30 cellular contexts compared by ENCODE assay signal in genomic region chr2:25307949-25308557, GRCh38. TPM values are rescaled to one million over a fixed set of nuclear protein-coding genes. Genes with fewer than 3 reads are reported as not detected.
DNase-seq lines count a peak whose midpoint lies in the region; ATAC-seq, FAIRE-seq and TF ChIP-seq lines count a peak whose summit lies in the region.
"Had no signal": no experiment of that assay in that cellular context is flagged by ENCODE, and none has a peak within 500 bp of the region (broad histone marks: within the 10 kb centered on the region; RNA-seq: fewer than 3 reads in every experiment).

No MANE protein-coding gene starts in this region.

- 88% methylated on average over 7 of the region's 7 CpGs for WGBS in lower leg skin, 2 donors

- no peaks in the 10 kb centered on the region for H3K27me3 Mint-ChIP-seq in brain
- no peaks in the 10 kb centered on the region for H3K27me3 Mint-ChIP-seq in naive thymus-derived CD8-positive, alpha-beta T cell
- H3K27me3 Mint-ChIP-seq: activated CD4-positive, alpha-beta T cell treated with anti-CD3 and anti-CD28 coated beads for 36 hours; memory B cell; type B pancreatic cell had no signal

- POLR2A ChIA-PET in naive thymus-derived CD8-positive, alpha-beta T cell (lab: Charles Lee), result interaction anchor here (0.7 to 9.7 kb wide), 11 partner anchors 13 to 67 kb away, joined by 3 to 83 read pairs (median 11); no protein-coding TSS in a partner anchor

- no peak overlapping the region for H3K27ac ChIP-seq in BLaER1 treated with 17β-estradiol and CSF1 and Interleukin-3, amounts not matched to agents 10 nM and 100 nM
- H3K27ac ChIP-seq: breast epithelium, coronary artery, esophagus muscularis mucosa, foreskin keratinocyte, GM23248, hepatocyte, PC-9 had no signal

- H3K4me1 Mint-ChIP-seq in brain, result peaks cover 96% of the 10 kb centered on the region
- peaks cover 49 to 92% (median 86%) of the 10 kb centered on the region in 4 donors for H3K4me1 Mint-ChIP-seq in naive thymus-derived CD8-positive, alpha-beta T cell

- no peaks in the 10 kb centered on the region for H3K9me3 Mint-ChIP-seq in brain
- no peaks in the 10 kb centered on the region for H3K9me3 Mint-ChIP-seq in naive thymus-derived CD8-positive, alpha-beta T cell
- H3K9me3 Mint-ChIP-seq: CD14-positive monocyte, endodermal cell, memory B cell, type B pancreatic cell had no signal

- ATAC-seq in naive thymus-derived CD8-positive, alpha-beta T cell, result no peak
- ATAC-seq: activated CD4-positive, alpha-beta T cell treated with anti-CD3 and anti-CD28 coated beads for 36 hours; foreskin keratinocyte; GM12878; Right ventricle myocardium inferior had no signal

- H3K4me3 Mint-ChIP-seq in brain, result no peak overlapping the region
- peak overlapping the region in 5 of 10 donors; percentile 10 to 67 (median 56) for H3K4me3 Mint-ChIP-seq in naive thymus-derived CD8-positive, alpha-beta T cell
- H3K4me3 Mint-ChIP-seq: activated CD4-positive, alpha-beta T cell treated with anti-CD3 and anti-CD28 coated beads for 36 hours; endodermal cell; memory B cell; type B pancreatic cell had no signal

- peak; percentile 61 for FAIRE-seq in GM12891 (lab: Jason Lieb, UNC)
- FAIRE-seq: GM12878, small intestine had no signal

- no peak for TF ChIP-seq POLR2A in GM12891 (IDR thresholded peaks at IDR 0.05; ENCODE audit: low read depth, low read length)
- no peak for TF ChIP-seq POLR2A in lower leg skin (IDR thresholded peaks at IDR 0.05)

- H3K36me3 ChIP-seq in BLaER1 treated with 17β-estradiol and CSF1 and Interleukin-3, amounts not matched to agents 10 nM and 100 nM, result peaks cover 9 to 46% (median 36%) of the 10 kb centered on the region in 11 experiments; a peak in 21 of 22 replicates
- no peaks in the 10 kb centered on the region; the same call in 1 of the 2 replicates for H3K36me3 ChIP-seq in H7 (replicated peaks; ENCODE audit: control insufficient read depth, insufficient read depth, low read length)
- H3K36me3 ChIP-seq: breast epithelium had no signal

- peaks cover 17% of the 10 kb centered on the region for H3K36me3 Mint-ChIP-seq in brain
- peaks cover 0 to 62% (median 0%) of the 10 kb centered on the region in 3 donors for H3K36me3 Mint-ChIP-seq in naive thymus-derived CD8-positive, alpha-beta T cell
- H3K36me3 Mint-ChIP-seq: memory B cell had no signal

- DNase-seq in GM12891 (ENCODE audit: insufficient read length, low spot score), result no peak
- no peak for DNase-seq in naive thymus-derived CD8-positive, alpha-beta T cell
- no peak for DNase-seq in lower leg skin (ENCODE audit: low spot score in 2 of 2)
- DNase-seq in H7, result no peak
- DNase-seq in germinal center (ENCODE audit: low spot score), result no peak
- no peak for DNase-seq in cerebellar nuclear complex (lab: John Stamatoyannopoulos, UW)
- DNase-seq: activated CD4-positive, alpha-beta T cell treated with anti-CD3 and anti-CD28 coated beads for 36 hours; activated T-cell treated with anti-CD3 and anti-CD28 coated beads, Interleukin-2, amount 50 U/mL, for 48 hours; endodermal cell; foreskin keratinocyte; GM23248; IMR-90; NCI-H1092; NCI-H187 treated with DMSO at 0.1 percent for 48 hours; NCI-H526; occipital lobe; PC-9; small intestine; stimulated activated CD8-positive, alpha-beta memory T cell treated with anti-CD3 and anti-CD28 coated beads, Interleukin-4, amount 100 ng/mL, for 48 hours had no signal

- TF ChIP-seq CTCF in brain (conservative IDR thresholded peaks at IDR 0.05) (no peak), lower leg skin (IDR thresholded peaks at IDR 0.05) (no peak)

- H3K9ac ChIP-seq in BLaER1 treated with 17β-estradiol and CSF1 and Interleukin-3, amounts not matched to agents 10 nM and 100 nM, result no peak overlapping the region
- H3K9ac ChIP-seq: GM23248 had no signal

- intact Hi-C loops in lower leg skin (cut with DNase I; ENCODE audit: low total_unique reads), result no loop called here

- peaks cover 0 to 3% (median 0%) of the 10 kb centered on the region in 11 experiments; a peak in 1 of 22 replicates for H3K27me3 ChIP-seq in BLaER1 treated with 17β-estradiol and CSF1 and Interleukin-3, amounts not matched to agents 10 nM and 100 nM
- H3K27me3 ChIP-seq in H7 (ENCODE audit: control insufficient read depth, insufficient read depth, low read length), result no peaks in the 10 kb centered on the region
- H3K27me3 ChIP-seq: breast epithelium, esophagus muscularis mucosa, foreskin keratinocyte, hepatocyte had no signal

- peak overlapping the region; percentile 83 to 98 (median 95) for H3K4me2 ChIP-seq in BLaER1 treated with 17β-estradiol and CSF1 and Interleukin-3, amounts not matched to agents 10 nM and 100 nM
- H3K4me2 ChIP-seq: hepatocyte, PC-9 had no signal

- peaks cover 90 to 100% (median 98%) of the 10 kb centered on the region in 10 experiments for H3K4me1 ChIP-seq in BLaER1 treated with 17β-estradiol and CSF1 and Interleukin-3, amounts not matched to agents 10 nM and 100 nM

- peak overlapping the region in 4 of 5 experiments; percentile 41 to 79 (median 63) for H3K27ac Mint-ChIP-seq in brain
- H3K27ac Mint-ChIP-seq in naive thymus-derived CD8-positive, alpha-beta T cell, result peak overlapping the region; percentile 69 to 95 (median 86)
- H3K27ac Mint-ChIP-seq: activated CD4-positive, alpha-beta T cell treated with anti-CD3 and anti-CD28 coated beads for 36 hours; endodermal cell; memory B cell; type B pancreatic cell had no signal

- H4K20me1 ChIP-seq in BLaER1 treated with 17β-estradiol and CSF1 and Interleukin-3, amounts not matched to agents 10 nM and 100 nM, result peaks cover 39 to 65% (median 60%) of the 10 kb centered on the region in 11 experiments

- no peak overlapping the region for H3K4me3 ChIP-seq in BLaER1 treated with 17β-estradiol and CSF1 and Interleukin-3, amounts not matched to agents 10 nM and 100 nM
- H3K4me3 ChIP-seq in lower leg skin (ENCODE audit: low read depth, poor library complexity, severe bottlenecking) (no peak overlapping the region), H7 (ENCODE audit: insufficient read depth, low read depth, low read length) (no peak overlapping the region)
- H3K4me3 ChIP-seq: breast epithelium, coronary artery, esophagus muscularis mucosa, GM12878, GM23248, hepatocyte, PC-9 had no signal

- no peaks in the 10 kb centered on the region for H3K9me3 ChIP-seq in BLaER1 treated with 17β-estradiol and CSF1 and Interleukin-3, amounts not matched to agents 10 nM and 100 nM (replicated peaks in 1 of 11)
- H3K9me3 ChIP-seq: breast epithelium, esophagus muscularis mucosa had no signal

TF ChIP-seq in GM12891, 5 proteins besides CTCF, POLR2A, EP300 and RAD21:
- TF ChIP-seq POLR2AphosphoS5 (IDR thresholded peaks at IDR 0.05; ENCODE audit: low read depth, low read length), result no peak
- no peak for TF ChIP-seq SPI1 (IDR thresholded peaks at IDR 0.05; ENCODE audit: low read depth, low read length)
- TF ChIP-seq PAX5 (IDR thresholded peaks at IDR 0.05; ENCODE audit: insufficient read depth, low read length, severe bottlenecking), result no peak
- no peak for TF ChIP-seq TAF1 (IDR thresholded peaks at IDR 0.05; ENCODE audit: low read depth, low read length)
- no peak for TF ChIP-seq POU2F2 (IDR thresholded peaks at IDR 0.05; ENCODE audit: low read depth, low read length)
TF ChIP-seq in GM12891: peak in this region for 0.

RNA-seq across cellular contexts. Expression of gene DNMT3A, which starts 33.7 kb away (rescaled TPM):
- polyA plus RNA-seq in GM12891 (2012; ENCODE audit: low read depth, missing spikeins), result 35.0 TPM
- 27.7 TPM for polyA plus RNA-seq in brain (ENCODE audit: insufficient read depth, low read depth, low replicate concordance)
- 100 to 1,000 TPM; 121 to 122 TPM for total RNA-seq in naive thymus-derived CD8-positive, alpha-beta T cell
- polyA plus RNA-seq in naive thymus-derived CD8-positive, alpha-beta T cell, result 10 to 100 TPM; 17.9 to 31.2 (median 27.2) TPM
- total RNA-seq in lower leg skin, result 1 to 10 TPM; 4.3 to 7.4 (median 6.9) TPM
- 48.6 and 63.1 TPM in 2 replicates for total RNA-seq in H7 (2014; rRNA removed; shearing (Covaris generic))
